ENCODE assay signal across 17 cellular contexts in genomic region chr1:17544951-17545350, GRCh38. TPM values are rescaled to one million over a fixed set of nuclear protein-coding genes. Genes with fewer than 3 reads are reported as not detected.
DNase-seq lines count a peak whose midpoint lies in the region; ATAC-seq and TF ChIP-seq lines count a peak whose summit lies in the region.
"Had no signal": no experiment of that assay in that cellular context is flagged by ENCODE, and none has a peak within 500 bp of the region (broad histone marks: within the 10 kb centered on the region; RNA-seq: fewer than 3 reads in every experiment).

No MANE protein-coding gene starts in this region.

- intact Hi-C loops in left colon (cut with DNase I, micrococcal nuclease) = no loop called here

- TF ChIP-seq CTCF in HFFc6 (IDR thresholded peaks at IDR 0.05) = no peak
- no peak for TF ChIP-seq CTCF in endodermal cell (conservative IDR thresholded peaks at IDR 0.05)
- no peak for TF ChIP-seq CTCF in thoracic aorta (IDR thresholded peaks at IDR 0.05)
- no peak for TF ChIP-seq CTCF in neural progenitor cell (IDR thresholded peaks at IDR 0.05)

- H3K36me3 Mint-ChIP-seq in HFFc6 (ENCODE audit: low read depth) (no peaks in the 10 kb centered on the region), endodermal cell (ENCODE audit: low read depth) (peaks cover 4% of the 10 kb centered on the region), neural progenitor cell (peaks cover 6% of the 10 kb centered on the region)

- H3K9ac ChIP-seq in endodermal cell (ENCODE audit: extremely low read depth, low read length, poor library complexity, severe bottlenecking) (no peak overlapping the region), neural progenitor cell (no peak overlapping the region)

- H2AFZ ChIP-seq in neural progenitor cell (replicated peaks) = no peak overlapping the region

- H3K27me3 Mint-ChIP-seq in HFFc6 (ENCODE audit: insufficient read depth) (peaks cover 2% of the 10 kb centered on the region; the same call in 1 of the 2 replicates), endodermal cell (ENCODE audit: insufficient read depth) (peaks cover 71% of the 10 kb centered on the region), neural progenitor cell (ENCODE audit: insufficient read depth, low read depth) (peaks cover 3% of the 10 kb centered on the region)

- no peak overlapping the region for H3K4me2 ChIP-seq in neural progenitor cell

- H3K4me1 ChIP-seq in endodermal cell (ENCODE audit: control insufficient read depth, insufficient read depth, low read length) (no peaks in the 10 kb centered on the region), thoracic aorta (ENCODE audit: control insufficient read depth in 1 of 2, low read depth in 2 of 2) (peaks cover 53 to 88% of the 10 kb centered on the region in 2 donors), neural progenitor cell (peaks cover 25% of the 10 kb centered on the region)

- peaks cover 42% of the 10 kb centered on the region for H3K4me1 Mint-ChIP-seq in HFFc6 (ENCODE audit: low read depth)
- H3K4me1 Mint-ChIP-seq in endodermal cell = peaks cover 13% of the 10 kb centered on the region
- H3K4me1 Mint-ChIP-seq in neural progenitor cell = peaks cover 48% of the 10 kb centered on the region
- H3K4me1 Mint-ChIP-seq: activated CD4-positive, alpha-beta T cell treated with anti-CD3 and anti-CD28 coated beads, Interleukin-2, amount 10 ng/mL, durations not matched to agents 24 days and 14 days had no signal

- H3K9me3 ChIP-seq in endodermal cell (ENCODE audit: control insufficient read depth, low read length) = no peaks in the 10 kb centered on the region
- no peaks in the 10 kb centered on the region for H3K9me3 ChIP-seq in thoracic aorta
- H3K9me3 ChIP-seq in neural progenitor cell (ENCODE audit: low read depth) = no peaks in the 10 kb centered on the region
- H3K9me3 ChIP-seq: spleen had no signal

- H3F3A ChIP-seq in neural progenitor cell (ENCODE audit: low read depth) = peaks cover 20% of the 10 kb centered on the region

- H3K27ac Mint-ChIP-seq in HFFc6 (peak overlapping the region; percentile 63), endodermal cell (no peak overlapping the region), neural progenitor cell (no peak overlapping the region)
- H3K27ac Mint-ChIP-seq: activated CD4-positive, alpha-beta T cell treated with anti-CD3 and anti-CD28 coated beads, Interleukin-2, amount 10 ng/mL, durations not matched to agents 24 days and 14 days; B cell; T-helper 17 cell had no signal

- peaks cover 94% of the 10 kb centered on the region for H3K79me2 ChIP-seq in neural progenitor cell (ENCODE audit: low read depth)

- H3K4me3 Mint-ChIP-seq in HFFc6 (no peak overlapping the region; the same call in 1 of the 2 replicates), endodermal cell (no peak overlapping the region), neural progenitor cell (no peak overlapping the region)
- H3K4me3 Mint-ChIP-seq: activated CD4-positive, alpha-beta T cell treated with anti-CD3 and anti-CD28 coated beads, Interleukin-2, amount 10 ng/mL, durations not matched to agents 24 days and 14 days; B cell; T-helper 17 cell had no signal

- DNase-seq in HFFc6 = no peak
- DNase-seq in endodermal cell = no peak
- no peak for DNase-seq in left colon
- no peak for DNase-seq in thoracic aorta (ENCODE audit: low spot score)
- DNase-seq in mucosa of gallbladder (ENCODE audit: low spot score) = no peak
- DNase-seq in NCI-H1694 (lab: John Stamatoyannopoulos, UW) = no peak
- no peak for DNase-seq in neural progenitor cell (ENCODE audit: low spot score)
- DNase-seq: activated CD4-positive, alpha-beta T cell treated with anti-CD3 and anti-CD28 coated beads, Interleukin-2, amount 10 ng/mL, durations not matched to agents 24 days and 14 days; amygdala; dorsolateral prefrontal cortex; glutamatergic neuron; NCI-H446 treated with DMSO at 0.1 percent for 48 hours; spleen; T-helper 17 cell; trophoblast cell had no signal

- H3K27ac ChIP-seq in endodermal cell (ENCODE audit: low read depth, low read length) = peak overlapping the region; percentile 22
- peak overlapping the region; percentile 79 to 99 for H3K27ac ChIP-seq in thoracic aorta
- H3K27ac ChIP-seq in neural progenitor cell = no peak overlapping the region

- H3K4me3 ChIP-seq in endodermal cell (ENCODE audit: low read length) (no peak overlapping the region), thoracic aorta (peak overlapping the region; percentile 32), neural progenitor cell (no peak overlapping the region)
- H3K4me3 ChIP-seq: dorsolateral prefrontal cortex, spleen had no signal

- H3K9me3 Mint-ChIP-seq in HFFc6 (no peaks in the 10 kb centered on the region), endodermal cell (peaks cover 5% of the 10 kb centered on the region), neural progenitor cell (no peaks in the 10 kb centered on the region)
- H3K9me3 Mint-ChIP-seq: activated CD4-positive, alpha-beta T cell treated with anti-CD3 and anti-CD28 coated beads, Interleukin-2, amount 10 ng/mL, durations not matched to agents 24 days and 14 days had no signal

- H3K36me3 ChIP-seq in endodermal cell (ENCODE audit: control insufficient read depth, insufficient read depth, low read length) (no peaks in the 10 kb centered on the region), thoracic aorta (no peaks in the 10 kb centered on the region), neural progenitor cell (no peaks in the 10 kb centered on the region)
- H3K36me3 ChIP-seq: spleen had no signal

- H3K27me3 ChIP-seq in endodermal cell (ENCODE audit: control insufficient read depth, insufficient read depth, low read length, poor library complexity, severe bottlenecking) = peaks cover 44% of the 10 kb centered on the region
- no peaks in the 10 kb centered on the region for H3K27me3 ChIP-seq in thoracic aorta (replicated peaks; ENCODE audit: insufficient read depth)
- no peaks in the 10 kb centered on the region for H3K27me3 ChIP-seq in neural progenitor cell
- H3K27me3 ChIP-seq: dorsolateral prefrontal cortex had no signal

- peaks cover 49% of the 10 kb centered on the region for H4K20me1 ChIP-seq in neural progenitor cell (ENCODE audit: low read depth)

- WGBS in endodermal cell (ENCODE audit: insufficient coverage in 1 of 2, insufficient read length in 1 of 2), 2 experiments = 93 to 96% methylated on average over 4 of the region's 4 CpGs

- peak; percentile 24 for ATAC-seq in left colon
- no peak for ATAC-seq in thoracic aorta (ENCODE audit: insufficient number of reproducible peaks, low FRiP score, low read depth)
- ATAC-seq in HG02870 (IDR thresholded peaks at IDR 0.05; ENCODE audit: unreplicated experiment) = no peak
- ATAC-seq: T-helper 17 cell had no signal

RNA-seq across cellular contexts. Expression of gene ARHGEF10L, which starts 5.5 kb away (rescaled TPM):
- total RNA-seq in HFFc6 (2021; fragmentation: NEBNext Ultra II Directional; extraction: Animal tissue kit (Norgen Biotek cat#: 25700)) = 10 to 100 TPM; 11.1 to 29.0 (median 26.7) TPM
- 10 to 100 TPM in 1 of 2 donors, 1 to 10 TPM in 1; 5.2 to 10.5 TPM for total RNA-seq in endodermal cell
- 27.7 TPM for polyA plus RNA-seq in endodermal cell (2013, experiment 1 of 2)
- 26.5 TPM for polyA plus RNA-seq in endodermal cell (2013, experiment 2 of 2)
- total RNA-seq in left colon = 100 to 1,000 TPM in 1 of 2 donors, 10 to 100 TPM in 1; 91.0 to 151 TPM
- 100 to 1,000 TPM; 226 to 301 TPM for total RNA-seq in thoracic aorta
- total RNA-seq in mucosa of gallbladder = 53.0 TPM
- total RNA-seq in neural progenitor cell (ENCODE audit: low replicate concordance) = 20.3 and 29.4 TPM in 2 replicates
- total RNA-seq: activated CD4-positive, alpha-beta T cell treated with anti-CD3 and anti-CD28 coated beads, Interleukin-2, amount 10 ng/mL, durations not matched to agents 24 days and 14 days had no signal
